In the genomic region with DNA sequence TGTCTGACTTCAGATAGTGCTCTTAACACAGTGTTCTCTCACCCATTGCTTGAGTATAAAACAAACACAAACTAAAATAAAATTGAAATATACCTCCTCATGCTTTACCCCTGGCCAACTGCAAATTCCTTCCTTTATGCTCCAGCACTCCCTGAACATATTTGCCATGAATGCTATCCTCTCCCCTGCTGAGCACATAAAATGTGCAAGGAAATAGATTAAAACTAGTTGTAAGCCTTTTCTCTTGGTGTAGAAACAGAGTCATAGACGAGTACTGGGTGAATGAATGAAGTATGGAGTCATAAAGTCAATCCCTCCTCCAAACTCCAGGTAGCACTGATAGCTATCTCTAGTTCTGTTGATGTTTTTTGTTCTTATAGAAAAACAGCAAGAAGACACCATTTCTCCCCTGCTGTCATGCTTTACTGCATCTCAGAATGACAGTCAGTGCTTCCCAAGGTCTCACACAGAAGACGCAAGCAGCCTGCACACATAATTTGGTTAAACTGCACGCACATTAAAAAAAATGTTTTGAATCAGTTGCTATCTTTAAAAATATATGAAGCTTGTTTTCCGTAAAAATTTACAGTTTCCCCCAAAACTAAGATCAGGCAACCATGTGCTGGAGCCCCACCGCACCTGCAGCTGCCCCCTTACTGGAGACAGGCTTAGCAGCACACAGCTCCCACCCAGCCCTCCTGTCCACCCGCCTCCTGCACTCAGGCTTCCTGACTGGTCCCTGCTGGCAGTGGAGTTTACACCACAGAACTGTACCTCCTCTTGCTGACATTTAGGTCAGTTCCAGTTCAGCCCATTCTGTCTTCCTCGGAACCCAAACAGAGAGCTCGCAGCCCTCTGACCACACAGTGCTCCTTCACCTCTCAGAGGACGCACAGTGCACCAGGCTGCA, we compare ENCODE assay signal across 1 cellular context.
A peak's percentile ranks its signal among the peaks of the same experiment; 100 is the strongest.
TF ChIP-seq lines count a peak whose summit lies in the region.

No MANE protein-coding gene starts in this region.

TF ChIP-seq in HEK293, 187 proteins besides CTCF, POLR2A, EP300 and RAD21 (continued from another document):
- TF ChIP-seq ZFP41 (tag by site-specific recombination; IDR thresholded peaks at IDR 0.05; ENCODE audit: borderline replicate concordance): no peak
- peak; percentile 85 for TF ChIP-seq ZNF600 (tag by site-specific recombination; IDR thresholded peaks at IDR 0.05)
- TF ChIP-seq GLIS1 (tag by site-specific recombination; IDR thresholded peaks at IDR 0.05): peak; percentile 58
- peak; percentile 33; the same call in 1 of the 2 replicates for TF ChIP-seq ZNF24 (tag by site-specific recombination; IDR thresholded peaks at IDR 0.05)
- peak; percentile 62 for TF ChIP-seq SP2 (tag by site-specific recombination; IDR thresholded peaks at IDR 0.05)
